8 cellular contexts compared by ENCODE assay signal in genomic region chr1:109852221-109853015, GRCh38. TPM values are rescaled to one million over a fixed set of nuclear protein-coding genes. Genes with fewer than 3 reads are reported as not detected.
DNase-seq lines count a peak whose midpoint lies in the region; FAIRE-seq and TF ChIP-seq lines count a peak whose summit lies in the region.
"Not testable (repeated sequence)": the region's sequence is repeated elsewhere in the genome, so short reads cannot be mapped to it uniquely, and the experiment has no call there.

No MANE protein-coding gene starts in this region.

- not testable (repeated sequence) for H3K9me1 ChIP-seq in keratinocyte (ENCODE audit: control insufficient read depth, extremely low read depth, insufficient read depth, low read length)

- peak overlapping the region; percentile 32 for H3K4me2 ChIP-seq in keratinocyte (ENCODE audit: control insufficient read depth, extremely low read depth, insufficient read depth, low read depth, low read length)
- not testable (repeated sequence) for H3K4me2 ChIP-seq in osteoblast (ENCODE audit: insufficient read depth, low read length)

- TF ChIP-seq CTCF in AG10803 (conservative IDR thresholded peaks at IDR 0.05; ENCODE audit: low read length); coronary artery (IDR thresholded peaks at IDR 0.05); keratinocyte (optimal IDR thresholded peaks at IDR 0.05 in 1 of 3, IDR thresholded peaks at IDR 0.05 in 1 of 3, conservative IDR thresholded peaks at IDR 0.05 in 1 of 3; ENCODE audit: extremely low read depth in 1 of 3, insufficient read depth in 2 of 3, low read length in 3 of 3); osteoblast (IDR thresholded peaks at IDR 0.05; ENCODE audit: extremely low read depth, low read depth, low read length): not testable (repeated sequence)

- not testable (repeated sequence) for H3K27me3 ChIP-seq in keratinocyte (ENCODE audit: control insufficient read depth, extremely low read depth, insufficient read depth, low read length); osteoblast (ENCODE audit: insufficient read depth, low read length)

- not testable (repeated sequence) for H3K9me3 ChIP-seq in keratinocyte (ENCODE audit: control insufficient read depth, low read depth, low read length); osteoblast (ENCODE audit: low read depth, low read length)

- H3K79me2 ChIP-seq in keratinocyte (ENCODE audit: control insufficient read depth, insufficient read depth, low read length); osteoblast (ENCODE audit: insufficient read depth, low read length): not testable (repeated sequence)

- not testable (repeated sequence) for H3K27ac ChIP-seq in coronary artery; keratinocyte (ENCODE audit: control insufficient read depth, insufficient read depth, low read length); osteoblast (ENCODE audit: low read depth, low read length)

- not testable (repeated sequence) for H3K4me3 ChIP-seq in AG10803 (ENCODE audit: low read length); coronary artery; keratinocyte (ENCODE audit: control insufficient read depth in 2 of 3, extremely low read depth in 1 of 3, insufficient read depth in 2 of 3, low read depth in 1 of 3, low read length in 3 of 3); osteoblast (ENCODE audit: insufficient read depth, low read length)

- H2AFZ ChIP-seq in keratinocyte (ENCODE audit: control insufficient read depth, low read length) (peak overlapping the region; percentile 79), osteoblast (ENCODE audit: low read length) (peak overlapping the region; percentile 46)

- not testable (repeated sequence) for FAIRE-seq in keratinocyte (lab: Jason Lieb, UNC)

- not testable (repeated sequence) for H3K36me3 ChIP-seq in keratinocyte (ENCODE audit: control insufficient read depth in 2 of 2, extremely low read depth in 1 of 2, insufficient read depth in 2 of 2, low read length in 2 of 2); osteoblast (ENCODE audit: insufficient read depth, low read length)

- DNase-seq in AG10803 (ENCODE audit: low read depth), result peak; percentile 58
- DNase-seq in M059J (ENCODE audit: low read depth), result peak; percentile 84
- DNase-seq in amygdala (lab: John Stamatoyannopoulos, UW), result peak in 41 of 56 donors; percentile 16 to 87 (median 62)
- DNase-seq in coronary artery (ENCODE audit: low spot score), result peak; percentile 79
- peak; percentile 83 for DNase-seq in globus pallidus (ENCODE audit: low spot score)
- not testable (repeated sequence) for DNase-seq in keratinocyte (ENCODE audit: low read depth, low spot score)
- peak; percentile 27 for DNase-seq in osteoblast (ENCODE audit: insufficient read length, low spot score, missing footprints)
- DNase-seq in superior temporal gyrus (ENCODE audit: extremely low spot score), result peak; percentile 87

- H3K4me1 ChIP-seq in keratinocyte (ENCODE audit: control insufficient read depth, extremely low read depth, insufficient read depth, low read length) (peaks cover 16% of the 10 kb centered on the region), osteoblast (ENCODE audit: insufficient read depth, low read length) (peaks cover 23% of the 10 kb centered on the region)

- dilution Hi-C loops in keratinocyte (cut with MboI; ENCODE audit: extremely low pct_ligation_motif_present, low sequenced_read_pairs), result not testable (repeated sequence)

- H3K9ac ChIP-seq in keratinocyte (ENCODE audit: control insufficient read depth, extremely low read depth, insufficient read depth, low read length), result not testable (repeated sequence)

- not testable (repeated sequence) for H4K20me1 ChIP-seq in keratinocyte (ENCODE audit: control insufficient read depth, extremely low read depth, insufficient read depth, low read length); osteoblast (ENCODE audit: insufficient read depth, low read length)

RNA-seq across cellular contexts. Expression of gene CSF1, which starts 58.2 kb away (rescaled TPM):
- total RNA-seq in M059J (2014; rRNA removed; shearing (Covaris generic)), result 92.8 and 118 TPM in 2 replicates
- 1.5 to 2.3 TPM (median 1.8 TPM) in 3 replicates for polyA plus RNA-seq in keratinocyte
- polyA plus RNA-seq in keratinocyte (2011; ENCODE audit: low read depth), result not detected
- 0.90 and 1.5 TPM in 2 replicates for polyA plus RNA-seq in keratinocyte (2011; cell fraction: cytosol; rRNA removed)
- 3.6 and 5.6 TPM in 2 replicates for polyA plus RNA-seq in keratinocyte (2011; cell fraction: nucleus; rRNA removed)
- 0.34 and 1.4 TPM in 2 replicates for polyA plus RNA-seq in keratinocyte (2012; ENCODE audit: low replicate concordance)
- 0.32 to 2.8 TPM (median 1.2 TPM) in 3 replicates for polyA minus RNA-seq in keratinocyte
- 0.96 TPM for polyA minus RNA-seq in keratinocyte (2011; cell fraction: cytosol; rRNA and poly(A)+ RNA removed)
- 3.5 and 4.2 TPM in 2 replicates for polyA minus RNA-seq in keratinocyte (2011; cell fraction: nucleus; rRNA and poly(A)+ RNA removed)
- total RNA-seq in osteoblast, result 38.0 and 53.9 TPM in 2 replicates
